ENCODE assay signal across 17 cellular contexts in genomic region chr1:199706826-199707606, GRCh38.
DNase-seq lines count a peak whose midpoint lies in the region; ATAC-seq, FAIRE-seq and TF ChIP-seq lines count a peak whose summit lies in the region.
"Had no signal": no experiment of that assay in that cellular context is flagged by ENCODE, and none has a peak within 500 bp of the region (broad histone marks: within the 10 kb centered on the region; RNA-seq: fewer than 3 reads in every experiment).

No MANE protein-coding gene starts in this region.

- H3K4me1 ChIP-seq in upper lobe of right lung, result no peaks in the 10 kb centered on the region
- H3K4me1 ChIP-seq in GM23338 (ENCODE audit: insufficient read depth), result no peaks in the 10 kb centered on the region
- H3K4me1 ChIP-seq in stomach, result no peaks in the 10 kb centered on the region
- H3K4me1 ChIP-seq: BLaER1 treated with 17β-estradiol and CSF1 and Interleukin-3, amounts not matched to agents 10 nM and 100 nM; HAP-1 had no signal

- H3K79me2 ChIP-seq in GM23338 (replicated peaks; ENCODE audit: insufficient read depth), result no peaks in the 10 kb centered on the region

- FAIRE-seq in D721Med (lab: Jason Lieb, UNC), result peak; percentile 21
- FAIRE-seq: GM12878, GM19239 had no signal

- no peak overlapping the region for H3K4me3 Mint-ChIP-seq in GM23338
- H3K4me3 Mint-ChIP-seq: B cell; CD8-positive, alpha-beta T cell had no signal

- H3K4me1 Mint-ChIP-seq in GM23338, result no peaks in the 10 kb centered on the region
- H3K4me1 Mint-ChIP-seq: B cell had no signal

- H3K27ac Mint-ChIP-seq in GM23338, result no peak overlapping the region
- H3K27ac Mint-ChIP-seq: B cell; CD8-positive, alpha-beta T cell had no signal

- no peak for TF ChIP-seq EP300 in stomach (IDR thresholded peaks at IDR 0.05)

- H4K20me1 ChIP-seq in GM23338 (replicated peaks; ENCODE audit: insufficient read depth), result no peaks in the 10 kb centered on the region
- H4K20me1 ChIP-seq: BLaER1 treated with 17β-estradiol and CSF1 and Interleukin-3, amounts not matched to agents 10 nM and 100 nM had no signal

- no peak overlapping the region for H3K27ac ChIP-seq in upper lobe of right lung
- H3K27ac ChIP-seq in GM23338 (ENCODE audit: low read depth), result no peak overlapping the region
- no peak overlapping the region for H3K27ac ChIP-seq in stomach
- H3K27ac ChIP-seq: BLaER1 treated with 17β-estradiol and CSF1 and Interleukin-3, amounts not matched to agents 10 nM and 100 nM had no signal

- no peak overlapping the region for H3K4me3 ChIP-seq in upper lobe of right lung
- no peak overlapping the region for H3K4me3 ChIP-seq in GM23338
- no peak overlapping the region for H3K4me3 ChIP-seq in stomach
- H3K4me3 ChIP-seq: BLaER1 treated with 17β-estradiol and CSF1 and Interleukin-3, amounts not matched to agents 10 nM and 100 nM; GM12878; HAP-1 had no signal

- TF ChIP-seq CTCF in D721Med (IDR thresholded peaks at IDR 0.05; ENCODE audit: insufficient read depth, missing control alignments) (no peak), upper lobe of right lung (IDR thresholded peaks at IDR 0.05) (no peak), GM23338 (conservative IDR thresholded peaks at IDR 0.05; ENCODE audit: low read depth in 2 of 2) (no peak), stomach (IDR thresholded peaks at IDR 0.05) (no peak)

- 60 to 75% (median 71%) methylated on average over 3 to 5 of the region's 5 CpGs for WGBS in stomach, 5 donors

- H2AFZ ChIP-seq in GM23338, result no peak overlapping the region

- peak; percentile 90 for ATAC-seq in left lobe of liver
- ATAC-seq in upper lobe of right lung, result peak; percentile 67
- no peak for ATAC-seq in GM23338
- ATAC-seq: CD8-positive, alpha-beta T cell; GM12878 had no signal

- H3K9me3 Mint-ChIP-seq in GM23338, result peaks cover 21% of the 10 kb centered on the region

- intact Hi-C loops in upper lobe of right lung (cut with DNase I), result no loop called here
- intact Hi-C loops in stomach (cut with DNase I; ENCODE audit: low total_unique reads), result no loop called here

- H3F3A ChIP-seq in GM23338 (replicated peaks; ENCODE audit: low read depth), result no peaks in the 10 kb centered on the region

- no peaks in the 10 kb centered on the region for H3K27me3 Mint-ChIP-seq in GM23338 (ENCODE audit: insufficient read depth, low read depth, poor library complexity)

- no peak overlapping the region for H3K4me2 ChIP-seq in GM23338
- H3K4me2 ChIP-seq: BLaER1 treated with 17β-estradiol and CSF1 and Interleukin-3, amounts not matched to agents 10 nM and 100 nM had no signal

- DNase-seq in D721Med (ENCODE audit: insufficient read length, low spot score) (no peak), NCI-H1105 treated with DMSO at 0.1 percent for 48 hours (lab: John Stamatoyannopoulos, UW) (peak; percentile 58), left lobe of liver (ENCODE audit: low spot score) (peak; percentile 47), upper lobe of right lung (no peak), GM23338 (ENCODE audit: low spot score) (no peak), stomach (no peak)
- DNase-seq: Calu3; CD8-positive, alpha-beta T cell; DMS 273 treated with DMSO at 0.1 percent for 48 hours; DMS53; DND-41; EL had no signal

- H3K27me3 ChIP-seq in upper lobe of right lung (no peaks in the 10 kb centered on the region), GM23338 (ENCODE audit: insufficient read depth) (no peaks in the 10 kb centered on the region), stomach (no peaks in the 10 kb centered on the region)
- H3K27me3 ChIP-seq: BLaER1 treated with 17β-estradiol and CSF1 and Interleukin-3, amounts not matched to agents 10 nM and 100 nM had no signal

- TF ChIP-seq POLR2A in stomach (IDR thresholded peaks at IDR 0.05), result no peak

- no peaks in the 10 kb centered on the region for H3K9me2 ChIP-seq in GM23338 (ENCODE audit: insufficient read depth)

- H3K36me3 Mint-ChIP-seq in GM23338 (ENCODE audit: low read depth), result peaks cover 16% of the 10 kb centered on the region; the same call in 2 of the 3 replicates
- H3K36me3 Mint-ChIP-seq: CD8-positive, alpha-beta T cell had no signal

- H3K36me3 ChIP-seq in upper lobe of right lung (no peaks in the 10 kb centered on the region), GM23338 (ENCODE audit: insufficient read depth) (peaks cover 5% of the 10 kb centered on the region; the same call in 1 of the 2 replicates), stomach (no peaks in the 10 kb centered on the region)
- H3K36me3 ChIP-seq: BLaER1 treated with 17β-estradiol and CSF1 and Interleukin-3, amounts not matched to agents 10 nM and 100 nM; HAP-1 had no signal

- H3K9me3 ChIP-seq in upper lobe of right lung (no peaks in the 10 kb centered on the region), stomach (peaks cover 0 to 25% (median 14%) of the 10 kb centered on the region in 4 donors)
- H3K9me3 ChIP-seq: HAP-1 had no signal

TF ChIP-seq in GM23338, 12 proteins besides CTCF, POLR2A, EP300 and RAD21 (continues in another document):
- TF ChIP-seq CREB1 (CRISPR knock-in tag; IDR thresholded peaks at IDR 0.05; ENCODE audit: low read depth), result no peak
- TF ChIP-seq ZNF114 (CRISPR knock-in tag; IDR thresholded peaks at IDR 0.05), result no peak
- TF ChIP-seq EZH2 (IDR thresholded peaks at IDR 0.05; ENCODE audit: low read depth, unreplicated experiment), result no peak
- no peak for TF ChIP-seq POLR2AphosphoS5 (IDR thresholded peaks at IDR 0.05; ENCODE audit: low read depth)
- no peak for TF ChIP-seq NANOG (IDR thresholded peaks at IDR 0.05; ENCODE audit: borderline replicate concordance)
- no peak for TF ChIP-seq EZH2phosphoT487 (IDR thresholded peaks at IDR 0.05; ENCODE audit: unreplicated experiment)
- TF ChIP-seq ZNF331 (CRISPR knock-in tag; IDR thresholded peaks at IDR 0.05; ENCODE audit: low read depth), result no peak
- TF ChIP-seq REST (IDR thresholded peaks at IDR 0.05; ENCODE audit: unreplicated experiment), result no peak

Comparison
In these comparisons a context has a peak if more than half of its experiments do, and no peak if none do; other contexts are left out.
1. DNase-seq: peak in NCI-H1105 treated with DMSO at 0.1 percent for 48 hours (single experiment) and left lobe of liver (single experiment); none in D721Med (single experiment), upper lobe of right lung (single experiment), GM23338 (single experiment) and stomach (single experiment).